8 cellular contexts compared by ENCODE assay signal in the genomic region with DNA sequence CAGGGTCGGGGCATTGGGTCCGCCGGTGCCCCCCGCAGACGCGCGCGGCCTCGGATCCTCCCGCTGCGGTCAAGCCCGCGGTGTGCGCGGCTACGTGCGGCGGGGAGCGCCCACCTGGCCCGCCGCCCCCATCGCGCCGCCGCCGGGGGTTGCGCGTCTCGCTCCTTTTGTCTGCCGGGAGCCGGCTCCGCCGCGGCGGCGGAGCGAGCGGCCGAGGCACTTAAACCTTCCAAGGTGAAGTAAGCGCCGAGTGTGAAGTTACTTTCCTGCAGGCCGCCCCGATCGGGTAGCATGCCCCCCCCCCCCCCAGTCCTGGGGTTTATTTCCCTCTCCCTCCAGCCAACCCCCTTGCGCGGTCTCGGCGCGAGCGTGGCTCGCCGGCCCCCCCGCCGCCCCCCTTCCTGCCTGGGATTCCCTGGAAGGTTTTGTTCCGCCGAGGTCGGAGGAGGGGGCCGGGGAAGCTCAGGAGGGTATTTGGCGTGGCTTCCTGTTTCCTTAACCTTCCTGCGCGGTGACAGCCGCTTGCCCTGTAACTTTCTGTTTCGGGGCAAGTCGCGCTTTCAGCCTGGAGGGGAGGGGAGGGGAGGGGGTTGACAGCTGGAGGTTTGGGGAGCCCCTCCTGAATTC. TPM values are rescaled to one million over a fixed set of nuclear protein-coding genes. Genes with fewer than 3 reads are reported as not detected.
DNase-seq lines count a peak whose midpoint lies in the region; ATAC-seq and TF ChIP-seq lines count a peak whose summit lies in the region.

No MANE protein-coding gene starts in this region.

- H3K27ac ChIP-seq in iPS-20b (ENCODE audit: low read length) = no peak overlapping the region

- H3K4me1 ChIP-seq in iPS-20b (ENCODE audit: insufficient read depth, low read length) = peaks cover 17% of the 10 kb centered on the region; the same call in 1 of the 2 replicates

- H3K36me3 ChIP-seq in iPS-20b (ENCODE audit: insufficient read depth, low read depth, low read length) = no peaks in the 10 kb centered on the region

- H3K4me3 ChIP-seq in astrocyte of the cerebellum (ENCODE audit: low read depth, low read length) (peak overlapping the region; percentile 59), iPS-20b (ENCODE audit: low read length) (peak overlapping the region; percentile 87)

- peak overlapping the region; percentile 82; the same call in 1 of the 2 replicates for H3K9ac ChIP-seq in iPS-20b (ENCODE audit: low read depth, low read length)

- ATAC-seq in HG03460 (IDR thresholded peaks at IDR 0.05; ENCODE audit: unreplicated experiment) = peak; percentile 29

- in situ Hi-C loops in astrocyte of the cerebellum (cut with HindIII; ENCODE audit: low sequenced_read_pairs) = no loop called here

- DNase-seq in Daoy (ENCODE audit: low read depth) (peak; percentile 63), SW480 (ENCODE audit: low spot score) (peak; percentile 35), astrocyte of the cerebellum (ENCODE audit: low read depth) (no peak), NCI-H1436 treated with DMSO at 0.1 percent for 48 hours (lab: John Stamatoyannopoulos, UW) (no peak), OCI-M2 (lab: John Stamatoyannopoulos, UW; ENCODE audit: unreplicated experiment) (no peak)
- peak; percentile 55 for DNase-seq in stimulated activated CD4-positive, alpha-beta T cell treated with anti-CD3 and anti-CD28 coated beads, Interleukin-2, amount 100 ng/mL, for 4 hours (ENCODE audit: low read depth)

- peaks cover 21% of the 10 kb centered on the region; the same call in 1 of the 2 replicates for H3K27me3 ChIP-seq in iPS-20b (ENCODE audit: insufficient read depth, low read length)

- no peaks in the 10 kb centered on the region for H3K9me3 ChIP-seq in iPS-20b (ENCODE audit: insufficient read depth, low read depth, low read length)

- no peak for TF ChIP-seq CTCF in astrocyte of the cerebellum (IDR thresholded peaks at IDR 0.05; ENCODE audit: low read depth, low read length, missing control alignments)

RNA-seq across cellular contexts. Expression of gene GSE1, which starts 56.6 kb away (rescaled TPM):
- 9.3 and 10.3 TPM in 2 replicates for total RNA-seq in Daoy (2014; rRNA removed; shearing (Covaris generic))

Comparison
In these comparisons a context has a peak if more than half of its experiments do, and no peak if none do; other contexts are left out.
1. DNase-seq: peak in Daoy (single experiment), SW480 (single experiment) and stimulated activated CD4-positive, alpha-beta T cell treated with anti-CD3 and anti-CD28 coated beads, Interleukin-2, amount 100 ng/mL, for 4 hours (single experiment); none in astrocyte of the cerebellum (single experiment), NCI-H1436 treated with DMSO at 0.1 percent for 48 hours (single experiment) and OCI-M2 (single experiment).